In the genomic region with DNA sequence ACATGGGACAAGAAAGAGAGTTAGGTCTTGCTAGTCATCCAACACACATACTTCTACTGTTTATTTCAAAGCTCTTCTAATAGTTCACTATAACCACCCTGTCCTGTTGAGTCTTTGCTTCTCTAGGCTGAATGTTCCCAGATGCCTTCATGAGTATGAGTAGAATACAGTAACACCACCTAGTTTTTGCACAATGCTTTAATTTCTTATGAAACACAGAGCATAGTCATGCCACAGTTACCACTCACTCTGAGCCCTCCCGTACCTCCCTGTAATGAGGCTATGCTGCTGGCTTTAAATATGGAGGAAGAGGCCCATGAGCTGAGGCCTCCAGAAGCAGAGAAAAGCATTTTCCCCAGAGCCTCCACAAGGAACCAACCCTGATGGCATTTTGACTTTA, we compare ENCODE assay signal across 12 cellular contexts.
DNase-seq lines count a peak whose midpoint lies in the region; ATAC-seq and TF ChIP-seq lines count a peak whose summit lies in the region.
"Had no signal": no experiment of that assay in that cellular context is flagged by ENCODE, and none has a peak within 500 bp of the region (broad histone marks: within the 10 kb centered on the region; RNA-seq: fewer than 3 reads in every experiment).

No MANE protein-coding gene starts in this region.

- ATAC-seq in activated CD8-positive, alpha-beta T cell treated with anti-CD3 and anti-CD28 coated beads for 36 hours, result no peak
- ATAC-seq in upper lobe of left lung (ENCODE audit: low FRiP score in 2 of 2), result no peak

- no peak overlapping the region for H3K27ac ChIP-seq in trophoblast cell (ENCODE audit: low read depth, low read length)
- no peak overlapping the region for H3K27ac ChIP-seq in upper lobe of left lung
- H3K27ac ChIP-seq: C4-2B had no signal

- no peak overlapping the region for H3K4ac ChIP-seq in trophoblast cell (ENCODE audit: low read depth, low read length)

- H3K27me3 ChIP-seq in trophoblast cell (ENCODE audit: insufficient read depth, low read length), result no peaks in the 10 kb centered on the region
- no peaks in the 10 kb centered on the region for H3K27me3 ChIP-seq in upper lobe of left lung

- H3K9me3 Mint-ChIP-seq in activated CD8-positive, alpha-beta T cell treated with anti-CD3 and anti-CD28 coated beads for 36 hours, result no peaks in the 10 kb centered on the region
- H3K9me3 Mint-ChIP-seq: CD4-positive, alpha-beta T cell had no signal

- H3K4me3 ChIP-seq in trophoblast cell (ENCODE audit: low read depth, low read length), result no peak overlapping the region
- H3K4me3 ChIP-seq in upper lobe of left lung, result no peak overlapping the region

- no peak overlapping the region for H2BK120ac ChIP-seq in trophoblast cell (ENCODE audit: insufficient read depth, low read length, poor library complexity)

- H3K4me1 Mint-ChIP-seq in activated CD8-positive, alpha-beta T cell treated with anti-CD3 and anti-CD28 coated beads for 36 hours (ENCODE audit: low read depth), result no peaks in the 10 kb centered on the region

- no peak overlapping the region for H4K12ac ChIP-seq in trophoblast cell (ENCODE audit: low read depth, low read length)

- no peak overlapping the region for H3K27ac Mint-ChIP-seq in activated CD8-positive, alpha-beta T cell treated with anti-CD3 and anti-CD28 coated beads for 36 hours
- H3K27ac Mint-ChIP-seq: CD4-positive, alpha-beta T cell had no signal

- H2BK5ac ChIP-seq in trophoblast cell (ENCODE audit: low read depth, low read length, poor library complexity), result no peak overlapping the region

- DNase-seq in SIG-M5 treated with dmso at 0.1 percent for 504 hours (lab: John Stamatoyannopoulos, UW; ENCODE audit: unreplicated experiment) (peak; percentile 37), SIG-M5 (lab: John Stamatoyannopoulos, UW) (no peak), MV-4-11 (lab: John Stamatoyannopoulos, UW) (peak; percentile 13), amniotic epithelial cell (ENCODE audit: low read depth) (peak; percentile 58), trophoblast cell (peak; percentile 37 to 70), NCI-H187 treated with DMSO at 0.1 percent for 48 hours (lab: John Stamatoyannopoulos, UW) (no peak), upper lobe of left lung (no peak)
- no peak for DNase-seq in activated CD8-positive, alpha-beta T cell treated with anti-CD3 and anti-CD28 coated beads for 36 hours
- DNase-seq: Caco-2; CD4-positive, alpha-beta T cell; HCEC 1CT had no signal

- no peak overlapping the region for H3K4me3 Mint-ChIP-seq in activated CD8-positive, alpha-beta T cell treated with anti-CD3 and anti-CD28 coated beads for 36 hours
- H3K4me3 Mint-ChIP-seq: CD4-positive, alpha-beta T cell had no signal

- H3K36me3 ChIP-seq in trophoblast cell (ENCODE audit: control insufficient read depth in 1 of 2, insufficient read depth in 2 of 2, low read length in 2 of 2) (no peaks in the 10 kb centered on the region), upper lobe of left lung (no peaks in the 10 kb centered on the region)

- CTCF ChIA-PET in activated CD8-positive, alpha-beta T cell treated with anti-CD3 and anti-CD28 coated beads for 36 hours (lab: Charles Lee), result no interaction called here

- intact Hi-C loops in activated CD8-positive, alpha-beta T cell treated with anti-CD3 and anti-CD28 coated beads for 36 hours (cut with micrococcal nuclease), result no loop called here

- H3K4me1 ChIP-seq in trophoblast cell (ENCODE audit: control insufficient read depth in 1 of 2, insufficient read depth in 2 of 2, low read length in 2 of 2), result peaks cover 3 to 5% of the 10 kb centered on the region in 2 experiments
- no peaks in the 10 kb centered on the region for H3K4me1 ChIP-seq in upper lobe of left lung
- H3K4me1 ChIP-seq: Caco-2 had no signal

- H2AFZ ChIP-seq in trophoblast cell (ENCODE audit: insufficient read depth, low read length, poor library complexity), result no peak overlapping the region

- no peak for TF ChIP-seq POLR2A in upper lobe of left lung (IDR thresholded peaks at IDR 0.05)

- H2BK12ac ChIP-seq in trophoblast cell (ENCODE audit: low read length), result no peak overlapping the region

- TF ChIP-seq EP300 in upper lobe of left lung (IDR thresholded peaks at IDR 0.05), result no peak

- POLR2A ChIA-PET in activated CD8-positive, alpha-beta T cell treated with anti-CD3 and anti-CD28 coated beads for 36 hours (lab: Charles Lee), result no interaction called here

- H3K79me2 ChIP-seq in trophoblast cell (ENCODE audit: control insufficient read depth, insufficient read depth, low read length, poor library complexity), result no peaks in the 10 kb centered on the region

- no peak for TF ChIP-seq CTCF in activated CD8-positive, alpha-beta T cell treated with anti-CD3 and anti-CD28 coated beads for 36 hours (IDR thresholded peaks at IDR 0.05)
- no peak for TF ChIP-seq CTCF in upper lobe of left lung (IDR thresholded peaks at IDR 0.05)

- H3K9ac ChIP-seq in trophoblast cell (ENCODE audit: low read length), result no peak overlapping the region

- no CpG with 5 or more reads among the region's 1 CpG for WGBS in trophoblast cell (ENCODE audit: extremely low coverage, insufficient coverage, insufficient read length)
- 32 to 83% methylated on average over 1 of the region's 1 CpG for WGBS in upper lobe of left lung, 2 donors

- no peak overlapping the region for H2AK5ac ChIP-seq in trophoblast cell (ENCODE audit: low read length)

- H3K23ac ChIP-seq in trophoblast cell (ENCODE audit: low read length), result no peak overlapping the region

- no peaks in the 10 kb centered on the region for H3K36me3 Mint-ChIP-seq in activated CD8-positive, alpha-beta T cell treated with anti-CD3 and anti-CD28 coated beads for 36 hours (ENCODE audit: low read depth)

- no peak overlapping the region for H4K8ac ChIP-seq in trophoblast cell (ENCODE audit: low read depth, low read length)

- H3K18ac ChIP-seq in trophoblast cell (ENCODE audit: low read length), result no peak overlapping the region

- H3K4me2 ChIP-seq in trophoblast cell (ENCODE audit: low read length), result no peak overlapping the region

- peaks cover 6% of the 10 kb centered on the region for H3K27me3 Mint-ChIP-seq in activated CD8-positive, alpha-beta T cell treated with anti-CD3 and anti-CD28 coated beads for 36 hours

- H4K91ac ChIP-seq in trophoblast cell (ENCODE audit: low read depth, low read length), result no peak overlapping the region

- no peaks in the 10 kb centered on the region for H3K9me3 ChIP-seq in trophoblast cell (ENCODE audit: insufficient read depth, low read depth, low read length)
- no peaks in the 10 kb centered on the region for H3K9me3 ChIP-seq in upper lobe of left lung
- H3K9me3 ChIP-seq: Caco-2 had no signal

- H3K79me1 ChIP-seq in trophoblast cell (ENCODE audit: low read length), result peaks cover 4% of the 10 kb centered on the region

- H3K14ac ChIP-seq in trophoblast cell (ENCODE audit: low read length), result no peak overlapping the region

Comparison
In these comparisons a context has a peak if more than half of its experiments do, and no peak if none do; other contexts are left out.
1. DNase-seq: peak in SIG-M5 treated with dmso at 0.1 percent for 504 hours (single experiment), MV-4-11 (single experiment), amniotic epithelial cell (single experiment) and trophoblast cell (2 of 2); none in SIG-M5 (single experiment), activated CD8-positive, alpha-beta T cell treated with anti-CD3 and anti-CD28 coated beads for 36 hours (single experiment), NCI-H187 treated with DMSO at 0.1 percent for 48 hours (single experiment) and upper lobe of left lung (0 of 2).